In genomic region chr18:49851624-49852023, GRCh38 we compare ENCODE assay signal across 18 cellular contexts.
"Had no signal": no experiment of that assay in that cellular context is flagged by ENCODE, and none has a peak within 500 bp of the region (broad histone marks: within the 10 kb centered on the region; RNA-seq: fewer than 3 reads in every experiment).

No MANE protein-coding gene starts in this region.

- H3K9me3 ChIP-seq: esophagus squamous epithelium, psoas muscle, thoracic aorta had no signal

- H3K27ac ChIP-seq: dorsolateral prefrontal cortex, esophagus squamous epithelium, psoas muscle, thoracic aorta, VCaP had no signal

- H3K4me3 ChIP-seq: dorsolateral prefrontal cortex, esophagus squamous epithelium, lung, psoas muscle, thoracic aorta had no signal

- H3K36me3 ChIP-seq: thoracic aorta had no signal

- DNase-seq: activated CD8-positive, alpha-beta memory T cell treated with anti-CD3 and anti-CD28 coated beads, Interleukin-2, amount 50 U/mL, for 4 hours; activated CD8-positive, alpha-beta T cell treated with anti-CD3 and anti-CD28 coated beads for 36 hours; activated gamma-delta T cell treated with Interleukin-2 at 50 U/mL for 16 hours; activated naive CD8-positive, alpha-beta T cell treated with anti-CD3 and anti-CD28 coated beads, Interleukin-2, amount 10 ng/mL, durations not matched to agents 7 days and 5 days; activated T-cell treated with anti-CD3 and anti-CD28 coated beads, Interleukin-2, amount 50 U/mL, for 72 hours; anterior cingulate cortex; esophagus squamous epithelium; foreskin fibroblast; immature natural killer cell; left colon; naive B cell; psoas muscle; stimulated activated CD4-positive, alpha-beta T cell treated with anti-CD3 and anti-CD28 coated beads, Interleukin-12 subunit alpha, Interleukin-12 subunit beta, amount 100 ng/mL, for 4 hours; T1000 had no signal

- H3K4me1 ChIP-seq: psoas muscle had no signal
